ENCODE assay signal across 19 cellular contexts in the genomic region with DNA sequence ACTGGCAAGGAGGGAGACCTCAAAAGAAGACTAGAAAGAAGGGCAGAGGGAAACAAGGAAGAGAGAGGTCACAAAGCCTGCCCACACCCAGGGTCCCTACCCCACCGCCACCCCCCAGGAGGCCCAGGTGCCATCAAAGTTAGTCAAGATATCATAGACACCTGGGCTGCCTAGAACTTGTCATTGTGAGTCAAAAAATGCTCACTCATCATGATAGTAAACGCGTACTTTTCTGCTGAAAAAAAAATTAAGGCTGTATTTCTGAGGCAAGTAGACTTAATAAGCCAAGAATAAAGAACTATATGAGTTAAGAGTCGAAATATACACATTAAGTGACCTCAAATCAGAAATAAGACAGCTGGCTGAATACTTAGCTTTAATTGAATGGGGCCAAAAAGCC.
DNase-seq lines count a peak whose midpoint lies in the region; ATAC-seq, FAIRE-seq and TF ChIP-seq lines count a peak whose summit lies in the region.
"Had no signal": no experiment of that assay in that cellular context is flagged by ENCODE, and none has a peak within 500 bp of the region (broad histone marks: within the 10 kb centered on the region; RNA-seq: fewer than 3 reads in every experiment).

No MANE protein-coding gene starts in this region.

- no peak overlapping the region for H3K9ac ChIP-seq in HepG2 (ENCODE audit: insufficient read depth, low read depth, low read length)
- H3K9ac ChIP-seq: BLaER1 treated with 17β-estradiol and CSF1 and Interleukin-3, amounts not matched to agents 10 nM and 100 nM had no signal

- POLR2A ChIA-PET in HepG2 (lab: Yijun Ruan, JAX), result no interaction called here

- no peak overlapping the region for H3K4me3 ChIP-seq in HepG2 (replicated peaks in 1 of 3; ENCODE audit: insufficient read depth in 1 of 3, low read depth in 2 of 3, low read length in 3 of 3)
- no peak overlapping the region for H3K4me3 ChIP-seq in right lobe of liver
- H3K4me3 ChIP-seq in esophagus muscularis mucosa, result no peak overlapping the region
- H3K4me3 ChIP-seq: A549; BLaER1 treated with 17β-estradiol and CSF1 and Interleukin-3, amounts not matched to agents 10 nM and 100 nM had no signal

- in situ Hi-C loops in HepG2 (cut with HindIII; ENCODE audit: extremely low pct_ligation_motif_present, low pct_unique_long_range_greater_than_20kb), result no loop called here

- TF ChIP-seq POLR2A in HepG2 (IDR thresholded peaks at IDR 0.05; ENCODE audit: insufficient read depth in 1 of 2, low read depth in 2 of 2, low read length in 2 of 2) (no peak), right lobe of liver (IDR thresholded peaks at IDR 0.05) (no peak), esophagus muscularis mucosa (IDR thresholded peaks at IDR 0.05; ENCODE audit: low read depth) (no peak)

- no peak for TF ChIP-seq RAD21 in HepG2 (CRISPR knock-in tag; IDR thresholded peaks at IDR 0.05)

- TF ChIP-seq EP300 in HepG2 (IDR thresholded peaks at IDR 0.05; ENCODE audit: low read depth in 2 of 2, low read length in 2 of 2), result no peak
- no peak for TF ChIP-seq EP300 in HepG2 (CRISPR knock-in tag; IDR thresholded peaks at IDR 0.05; ENCODE audit: borderline replicate concordance)
- no peak for TF ChIP-seq EP300 in esophagus muscularis mucosa (IDR thresholded peaks at IDR 0.05)

- H3K27me3 ChIP-seq in HepG2 (ENCODE audit: control insufficient read depth in 1 of 2, insufficient read depth in 2 of 2, low read length in 2 of 2) (no peaks in the 10 kb centered on the region; a peak in 1 of 5 replicates), right lobe of liver (no peaks in the 10 kb centered on the region), esophagus muscularis mucosa (no peaks in the 10 kb centered on the region)
- H3K27me3 ChIP-seq: BLaER1 treated with 17β-estradiol and CSF1 and Interleukin-3, amounts not matched to agents 10 nM and 100 nM had no signal

- H3K27ac ChIP-seq in HepG2 (ENCODE audit: extremely low read length, insufficient read depth, low read length) (no peak overlapping the region), right lobe of liver (no peak overlapping the region), esophagus muscularis mucosa (replicated peaks in 1 of 4) (no peak overlapping the region)
- H3K27ac ChIP-seq: 22Rv1; A549; BLaER1 treated with 17β-estradiol and CSF1 and Interleukin-3, amounts not matched to agents 10 nM and 100 nM; C4-2B had no signal

- 0% methylated on average over 4 of the region's 4 CpGs for WGBS in HepG2 (ENCODE audit: low lambda C conversion rate)
- 38% methylated on average over 4 of the region's 4 CpGs for WGBS in right lobe of liver (ENCODE audit: insufficient coverage, low coverage, low lambda C conversion rate, missing lambda C conversion rate)
- WGBS in esophagus muscularis mucosa, result 59% methylated on average over 4 of the region's 4 CpGs

- no peaks in the 10 kb centered on the region for H3K4me1 ChIP-seq in HepG2 (ENCODE audit: insufficient read depth, low read length)
- no peaks in the 10 kb centered on the region for H3K4me1 ChIP-seq in right lobe of liver
- no peaks in the 10 kb centered on the region for H3K4me1 ChIP-seq in esophagus muscularis mucosa
- H3K4me1 ChIP-seq: A549, Caco-2 had no signal

- no peak for TF ChIP-seq CTCF in HepG2 (CRISPR knock-in tag; IDR thresholded peaks at IDR 0.05)
- TF ChIP-seq CTCF in right lobe of liver (IDR thresholded peaks at IDR 0.05), result no peak
- TF ChIP-seq CTCF in esophagus muscularis mucosa (IDR thresholded peaks at IDR 0.05), result no peak

- no peak overlapping the region for H2AFZ ChIP-seq in HepG2 (ENCODE audit: low read length)

- H3K4me2 ChIP-seq in HepG2 (ENCODE audit: low read depth, low read length), result no peak overlapping the region
- H3K4me2 ChIP-seq: A549; BLaER1 treated with 17β-estradiol and CSF1 and Interleukin-3, amounts not matched to agents 10 nM and 100 nM had no signal

- no peaks in the 10 kb centered on the region for H3K36me3 ChIP-seq in HepG2 (replicated peaks in 1 of 2; ENCODE audit: control insufficient read depth in 1 of 2, insufficient read depth in 2 of 2, low read length in 2 of 2)
- no peaks in the 10 kb centered on the region for H3K36me3 ChIP-seq in right lobe of liver
- no peaks in the 10 kb centered on the region for H3K36me3 ChIP-seq in esophagus muscularis mucosa
- H3K36me3 ChIP-seq: BLaER1 treated with 17β-estradiol and CSF1 and Interleukin-3, amounts not matched to agents 10 nM and 100 nM had no signal

- FAIRE-seq in HepG2 (lab: Jason Lieb, UNC), result no peak
- FAIRE-seq: A549, D721Med, G401.6, GM12891 had no signal

- intact Hi-C loops in HepG2 (cut with micrococcal nuclease; ENCODE audit: unreplicated experiment) (no loop called here), right lobe of liver (cut with DNase I) (no loop called here), esophagus muscularis mucosa (cut with DNase I) (no loop called here)

- no peaks in the 10 kb centered on the region for H4K20me1 ChIP-seq in HepG2 (ENCODE audit: insufficient read depth, low read length)
- H4K20me1 ChIP-seq: BLaER1 treated with 17β-estradiol and CSF1 and Interleukin-3, amounts not matched to agents 10 nM and 100 nM had no signal

- no peaks in the 10 kb centered on the region for H3K79me2 ChIP-seq in HepG2 (ENCODE audit: insufficient read depth, low read length)

- H3K9me3 ChIP-seq in HepG2 (ENCODE audit: low read length) (no peaks in the 10 kb centered on the region), right lobe of liver (no peaks in the 10 kb centered on the region), esophagus muscularis mucosa (no peaks in the 10 kb centered on the region)
- H3K9me3 ChIP-seq: A549; BLaER1 treated with 17β-estradiol and CSF1 and Interleukin-3, amounts not matched to agents 10 nM and 100 nM; Caco-2 had no signal

- no TSS peak for BruUV-seq in HepG2 (replicated peaks; lab: Mats Ljungman, UMichigan)

- ATAC-seq in HepG2, result no peak
- no peak for ATAC-seq in right lobe of liver
- ATAC-seq in HG03159 (IDR thresholded peaks at IDR 0.05; ENCODE audit: unreplicated experiment), result no peak
- ATAC-seq: A549; CD8-positive, alpha-beta T cell had no signal

- CTCF ChIA-PET in HepG2 (lab: Yijun Ruan, JAX; ENCODE audit: low intra/inter-chr PET ratio, low total read pairs), result no interaction called here

- DNase-seq in HepG2 (ENCODE audit: low spot score) (no peak), right lobe of liver (no peak), esophagus muscularis mucosa (ENCODE audit: extremely low spot score) (peak; percentile 79), NCI-H1417 treated with DMSO at 0.1 percent for 48 hours (lab: John Stamatoyannopoulos, UW) (no peak)
- DNase-seq: AML-193; Caco-2; Calu3; CD4-positive, alpha-beta T cell; CD8-positive, alpha-beta T cell; DMS79 treated with DMSO at 0.1 percent for 48 hours; GF-D8 had no signal

TF ChIP-seq in HepG2, 621 proteins besides CTCF, POLR2A, EP300 and RAD21:
- TF ChIP-seq ZNF44 (CRISPR knock-in tag; IDR thresholded peaks at IDR 0.05), result no peak
- TF ChIP-seq, protein P1, sequence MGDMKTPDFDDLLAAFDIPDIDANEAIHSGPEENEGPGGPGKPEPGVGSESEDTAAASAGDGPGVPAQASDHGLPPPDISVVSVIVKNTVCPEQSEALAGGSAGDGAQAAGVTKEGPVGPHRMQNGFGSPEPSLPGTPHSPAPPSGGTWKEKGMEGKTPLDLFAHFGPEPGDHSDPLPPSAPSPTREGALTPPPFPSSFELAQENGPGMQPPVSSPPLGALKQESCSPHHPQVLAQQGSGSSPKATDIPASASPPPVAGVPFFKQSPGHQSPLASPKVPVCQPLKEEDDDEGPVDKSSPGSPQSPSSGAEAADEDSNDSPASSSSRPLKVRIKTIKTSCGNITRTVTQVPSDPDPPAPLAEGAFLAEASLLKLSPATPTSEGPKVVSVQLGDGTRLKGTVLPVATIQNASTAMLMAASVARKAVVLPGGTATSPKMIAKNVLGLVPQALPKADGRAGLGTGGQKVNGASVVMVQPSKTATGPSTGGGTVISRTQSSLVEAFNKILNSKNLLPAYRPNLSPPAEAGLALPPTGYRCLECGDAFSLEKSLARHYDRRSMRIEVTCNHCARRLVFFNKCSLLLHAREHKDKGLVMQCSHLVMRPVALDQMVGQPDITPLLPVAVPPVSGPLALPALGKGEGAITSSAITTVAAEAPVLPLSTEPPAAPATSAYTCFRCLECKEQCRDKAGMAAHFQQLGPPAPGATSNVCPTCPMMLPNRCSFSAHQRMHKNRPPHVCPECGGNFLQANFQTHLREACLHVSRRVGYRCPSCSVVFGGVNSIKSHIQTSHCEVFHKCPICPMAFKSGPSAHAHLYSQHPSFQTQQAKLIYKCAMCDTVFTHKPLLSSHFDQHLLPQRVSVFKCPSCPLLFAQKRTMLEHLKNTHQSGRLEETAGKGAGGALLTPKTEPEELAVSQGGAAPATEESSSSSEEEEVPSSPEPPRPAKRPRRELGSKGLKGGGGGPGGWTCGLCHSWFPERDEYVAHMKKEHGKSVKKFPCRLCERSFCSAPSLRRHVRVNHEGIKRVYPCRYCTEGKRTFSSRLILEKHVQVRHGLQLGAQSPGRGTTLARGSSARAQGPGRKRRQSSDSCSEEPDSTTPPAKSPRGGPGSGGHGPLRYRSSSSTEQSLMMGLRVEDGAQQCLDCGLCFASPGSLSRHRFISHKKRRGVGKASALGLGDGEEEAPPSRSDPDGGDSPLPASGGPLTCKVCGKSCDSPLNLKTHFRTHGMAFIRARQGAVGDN (CRISPR knock-in tag; IDR thresholded peaks at IDR 0.05), result no peak
- TF ChIP-seq MAFF (IDR thresholded peaks at IDR 0.05; ENCODE audit: low read depth, low read length), result 0 out of 2 replicates have a peak, but pooled peaks have one; percentile 1
